1 cellular context compared by ENCODE assay signal in genomic region chr5:126799780-126800179, GRCh38.
TF ChIP-seq lines count a peak whose summit lies in the region.

No MANE protein-coding gene starts in this region.

TF ChIP-seq in GM12878, 131 proteins besides CTCF, POLR2A, EP300 and RAD21:
- TF ChIP-seq SRF (IDR thresholded peaks at IDR 0.05; ENCODE audit: low read depth in 2 of 2, low read length in 2 of 2) (no peak), KAT2A (conservative IDR thresholded peaks at IDR 0.05; ENCODE audit: control insufficient read depth, low read depth, low read length) (no peak), HDAC2 (IDR thresholded peaks at IDR 0.05) (no peak), KLF5 (IDR thresholded peaks at IDR 0.05; ENCODE audit: partially characterized antibody) (no peak), USF1 (IDR thresholded peaks at IDR 0.05; ENCODE audit: borderline replicate concordance, extremely low read length, insufficient read depth, low read depth, low read length) (no peak), TARDBP (IDR thresholded peaks at IDR 0.05; ENCODE audit: borderline replicate concordance) (no peak), CBX5 (IDR thresholded peaks at IDR 0.05; ENCODE audit: low read depth) (no peak), RAD51 (IDR thresholded peaks at IDR 0.05) (no peak), SMAD1 (IDR thresholded peaks at IDR 0.05; ENCODE audit: low read depth, partially characterized antibody) (no peak), BMI1 (IDR thresholded peaks at IDR 0.05; ENCODE audit: borderline replicate concordance) (no peak), CEBPB (IDR thresholded peaks at IDR 0.05; ENCODE audit: borderline replicate concordance in 1 of 2, low read depth in 2 of 2, low read length in 2 of 2) (no peak), SIX5 (IDR thresholded peaks at IDR 0.05; ENCODE audit: low read depth, low read length, severe bottlenecking) (no peak), SIN3A (IDR thresholded peaks at IDR 0.05; ENCODE audit: low read depth, low read length) (no peak), HDAC6 (IDR thresholded peaks at IDR 0.05; ENCODE audit: unreplicated experiment) (no peak)
- TF ChIP-seq, protein P1, sequence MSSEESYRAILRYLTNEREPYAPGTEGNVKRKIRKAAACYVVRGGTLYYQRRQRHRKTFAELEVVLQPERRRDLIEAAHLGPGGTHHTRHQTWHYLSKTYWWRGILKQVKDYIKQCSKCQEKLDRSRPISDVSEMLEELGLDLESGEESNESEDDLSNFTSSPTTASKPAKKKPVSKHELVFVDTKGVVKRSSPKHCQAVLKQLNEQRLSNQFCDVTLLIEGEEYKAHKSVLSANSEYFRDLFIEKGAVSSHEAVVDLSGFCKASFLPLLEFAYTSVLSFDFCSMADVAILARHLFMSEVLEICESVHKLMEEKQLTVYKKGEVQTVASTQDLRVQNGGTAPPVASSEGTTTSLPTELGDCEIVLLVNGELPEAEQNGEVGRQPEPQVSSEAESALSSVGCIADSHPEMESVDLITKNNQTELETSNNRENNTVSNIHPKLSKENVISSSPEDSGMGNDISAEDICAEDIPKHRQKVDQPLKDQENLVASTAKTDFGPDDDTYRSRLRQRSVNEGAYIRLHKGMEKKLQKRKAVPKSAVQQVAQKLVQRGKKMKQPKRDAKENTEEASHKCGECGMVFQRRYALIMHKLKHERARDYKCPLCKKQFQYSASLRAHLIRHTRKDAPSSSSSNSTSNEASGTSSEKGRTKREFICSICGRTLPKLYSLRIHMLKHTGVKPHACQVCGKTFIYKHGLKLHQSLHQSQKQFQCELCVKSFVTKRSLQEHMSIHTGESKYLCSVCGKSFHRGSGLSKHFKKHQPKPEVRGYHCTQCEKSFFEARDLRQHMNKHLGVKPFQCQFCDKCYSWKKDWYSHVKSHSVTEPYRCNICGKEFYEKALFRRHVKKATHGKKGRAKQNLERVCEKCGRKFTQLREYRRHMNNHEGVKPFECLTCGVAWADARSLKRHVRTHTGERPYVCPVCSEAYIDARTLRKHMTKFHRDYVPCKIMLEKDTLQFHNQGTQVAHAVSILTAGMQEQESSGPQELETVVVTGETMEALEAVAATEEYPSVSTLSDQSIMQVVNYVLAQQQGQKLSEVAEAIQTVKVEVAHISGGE (CRISPR knock-in tag; IDR thresholded peaks at IDR 0.05): no peak
- TF ChIP-seq, protein P2, sequence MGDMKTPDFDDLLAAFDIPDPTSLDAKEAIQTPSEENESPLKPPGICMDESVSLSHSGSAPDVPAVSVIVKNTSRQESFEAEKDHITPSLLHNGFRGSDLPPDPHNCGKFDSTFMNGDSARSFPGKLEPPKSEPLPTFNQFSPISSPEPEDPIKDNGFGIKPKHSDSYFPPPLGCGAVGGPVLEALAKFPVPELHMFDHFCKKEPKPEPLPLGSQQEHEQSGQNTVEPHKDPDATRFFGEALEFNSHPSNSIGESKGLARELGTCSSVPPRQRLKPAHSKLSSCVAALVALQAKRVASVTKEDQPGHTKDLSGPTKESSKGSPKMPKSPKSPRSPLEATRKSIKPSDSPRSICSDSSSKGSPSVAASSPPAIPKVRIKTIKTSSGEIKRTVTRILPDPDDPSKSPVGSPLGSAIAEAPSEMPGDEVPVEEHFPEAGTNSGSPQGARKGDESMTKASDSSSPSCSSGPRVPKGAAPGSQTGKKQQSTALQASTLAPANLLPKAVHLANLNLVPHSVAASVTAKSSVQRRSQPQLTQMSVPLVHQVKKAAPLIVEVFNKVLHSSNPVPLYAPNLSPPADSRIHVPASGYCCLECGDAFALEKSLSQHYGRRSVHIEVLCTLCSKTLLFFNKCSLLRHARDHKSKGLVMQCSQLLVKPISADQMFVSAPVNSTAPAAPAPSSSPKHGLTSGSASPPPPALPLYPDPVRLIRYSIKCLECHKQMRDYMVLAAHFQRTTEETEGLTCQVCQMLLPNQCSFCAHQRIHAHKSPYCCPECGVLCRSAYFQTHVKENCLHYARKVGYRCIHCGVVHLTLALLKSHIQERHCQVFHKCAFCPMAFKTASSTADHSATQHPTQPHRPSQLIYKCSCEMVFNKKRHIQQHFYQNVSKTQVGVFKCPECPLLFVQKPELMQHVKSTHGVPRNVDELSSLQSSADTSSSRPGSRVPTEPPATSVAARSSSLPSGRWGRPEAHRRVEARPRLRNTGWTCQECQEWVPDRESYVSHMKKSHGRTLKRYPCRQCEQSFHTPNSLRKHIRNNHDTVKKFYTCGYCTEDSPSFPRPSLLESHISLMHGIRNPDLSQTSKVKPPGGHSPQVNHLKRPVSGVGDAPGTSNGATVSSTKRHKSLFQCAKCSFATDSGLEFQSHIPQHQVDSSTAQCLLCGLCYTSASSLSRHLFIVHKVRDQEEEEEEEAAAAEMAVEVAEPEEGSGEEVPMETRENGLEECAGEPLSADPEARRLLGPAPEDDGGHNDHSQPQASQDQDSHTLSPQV (IDR thresholded peaks at IDR 0.05): no peak
- TF ChIP-seq, protein P3, sequence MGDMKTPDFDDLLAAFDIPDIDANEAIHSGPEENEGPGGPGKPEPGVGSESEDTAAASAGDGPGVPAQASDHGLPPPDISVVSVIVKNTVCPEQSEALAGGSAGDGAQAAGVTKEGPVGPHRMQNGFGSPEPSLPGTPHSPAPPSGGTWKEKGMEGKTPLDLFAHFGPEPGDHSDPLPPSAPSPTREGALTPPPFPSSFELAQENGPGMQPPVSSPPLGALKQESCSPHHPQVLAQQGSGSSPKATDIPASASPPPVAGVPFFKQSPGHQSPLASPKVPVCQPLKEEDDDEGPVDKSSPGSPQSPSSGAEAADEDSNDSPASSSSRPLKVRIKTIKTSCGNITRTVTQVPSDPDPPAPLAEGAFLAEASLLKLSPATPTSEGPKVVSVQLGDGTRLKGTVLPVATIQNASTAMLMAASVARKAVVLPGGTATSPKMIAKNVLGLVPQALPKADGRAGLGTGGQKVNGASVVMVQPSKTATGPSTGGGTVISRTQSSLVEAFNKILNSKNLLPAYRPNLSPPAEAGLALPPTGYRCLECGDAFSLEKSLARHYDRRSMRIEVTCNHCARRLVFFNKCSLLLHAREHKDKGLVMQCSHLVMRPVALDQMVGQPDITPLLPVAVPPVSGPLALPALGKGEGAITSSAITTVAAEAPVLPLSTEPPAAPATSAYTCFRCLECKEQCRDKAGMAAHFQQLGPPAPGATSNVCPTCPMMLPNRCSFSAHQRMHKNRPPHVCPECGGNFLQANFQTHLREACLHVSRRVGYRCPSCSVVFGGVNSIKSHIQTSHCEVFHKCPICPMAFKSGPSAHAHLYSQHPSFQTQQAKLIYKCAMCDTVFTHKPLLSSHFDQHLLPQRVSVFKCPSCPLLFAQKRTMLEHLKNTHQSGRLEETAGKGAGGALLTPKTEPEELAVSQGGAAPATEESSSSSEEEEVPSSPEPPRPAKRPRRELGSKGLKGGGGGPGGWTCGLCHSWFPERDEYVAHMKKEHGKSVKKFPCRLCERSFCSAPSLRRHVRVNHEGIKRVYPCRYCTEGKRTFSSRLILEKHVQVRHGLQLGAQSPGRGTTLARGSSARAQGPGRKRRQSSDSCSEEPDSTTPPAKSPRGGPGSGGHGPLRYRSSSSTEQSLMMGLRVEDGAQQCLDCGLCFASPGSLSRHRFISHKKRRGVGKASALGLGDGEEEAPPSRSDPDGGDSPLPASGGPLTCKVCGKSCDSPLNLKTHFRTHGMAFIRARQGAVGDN (IDR thresholded peaks at IDR 0.05): no peak
- TF ChIP-seq, protein P4, sequence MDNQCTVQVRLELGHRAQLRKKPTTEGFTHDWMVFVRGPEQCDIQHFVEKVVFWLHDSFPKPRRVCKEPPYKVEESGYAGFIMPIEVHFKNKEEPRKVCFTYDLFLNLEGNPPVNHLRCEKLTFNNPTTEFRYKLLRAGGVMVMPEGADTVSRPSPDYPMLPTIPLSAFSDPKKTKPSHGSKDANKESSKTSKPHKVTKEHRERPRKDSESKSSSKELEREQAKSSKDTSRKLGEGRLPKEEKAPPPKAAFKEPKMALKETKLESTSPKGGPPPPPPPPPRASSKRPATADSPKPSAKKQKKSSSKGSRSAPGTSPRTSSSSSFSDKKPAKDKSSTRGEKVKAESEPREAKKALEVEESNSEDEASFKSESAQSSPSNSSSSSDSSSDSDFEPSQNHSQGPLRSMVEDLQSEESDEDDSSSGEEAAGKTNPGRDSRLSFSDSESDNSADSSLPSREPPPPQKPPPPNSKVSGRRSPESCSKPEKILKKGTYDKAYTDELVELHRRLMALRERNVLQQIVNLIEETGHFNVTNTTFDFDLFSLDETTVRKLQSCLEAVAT (IDR thresholded peaks at IDR 0.05): no peak
- TF ChIP-seq, protein P5, sequence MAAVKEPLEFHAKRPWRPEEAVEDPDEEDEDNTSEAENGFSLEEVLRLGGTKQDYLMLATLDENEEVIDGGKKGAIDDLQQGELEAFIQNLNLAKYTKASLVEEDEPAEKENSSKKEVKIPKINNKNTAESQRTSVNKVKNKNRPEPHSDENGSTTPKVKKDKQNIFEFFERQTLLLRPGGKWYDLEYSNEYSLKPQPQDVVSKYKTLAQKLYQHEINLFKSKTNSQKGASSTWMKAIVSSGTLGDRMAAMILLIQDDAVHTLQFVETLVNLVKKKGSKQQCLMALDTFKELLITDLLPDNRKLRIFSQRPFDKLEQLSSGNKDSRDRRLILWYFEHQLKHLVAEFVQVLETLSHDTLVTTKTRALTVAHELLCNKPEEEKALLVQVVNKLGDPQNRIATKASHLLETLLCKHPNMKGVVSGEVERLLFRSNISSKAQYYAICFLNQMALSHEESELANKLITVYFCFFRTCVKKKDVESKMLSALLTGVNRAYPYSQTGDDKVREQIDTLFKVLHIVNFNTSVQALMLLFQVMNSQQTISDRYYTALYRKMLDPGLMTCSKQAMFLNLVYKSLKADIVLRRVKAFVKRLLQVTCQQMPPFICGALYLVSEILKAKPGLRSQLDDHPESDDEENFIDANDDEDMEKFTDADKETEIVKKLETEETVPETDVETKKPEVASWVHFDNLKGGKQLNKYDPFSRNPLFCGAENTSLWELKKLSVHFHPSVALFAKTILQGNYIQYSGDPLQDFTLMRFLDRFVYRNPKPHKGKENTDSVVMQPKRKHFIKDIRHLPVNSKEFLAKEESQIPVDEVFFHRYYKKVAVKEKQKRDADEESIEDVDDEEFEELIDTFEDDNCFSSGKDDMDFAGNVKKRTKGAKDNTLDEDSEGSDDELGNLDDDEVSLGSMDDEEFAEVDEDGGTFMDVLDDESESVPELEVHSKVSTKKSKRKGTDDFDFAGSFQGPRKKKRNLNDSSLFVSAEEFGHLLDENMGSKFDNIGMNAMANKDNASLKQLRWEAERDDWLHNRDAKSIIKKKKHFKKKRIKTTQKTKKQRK (IDR thresholded peaks at IDR 0.05; ENCODE audit: low read depth, low read length): no peak
